11 cellular contexts compared by ENCODE assay signal in genomic region chr7:131021902-131022301, GRCh38.
DNase-seq lines count a peak whose midpoint lies in the region; ATAC-seq and TF ChIP-seq lines count a peak whose summit lies in the region.
"Had no signal": no experiment of that assay in that cellular context is flagged by ENCODE, and none has a peak within 500 bp of the region (broad histone marks: within the 10 kb centered on the region; RNA-seq: fewer than 3 reads in every experiment).

No MANE protein-coding gene starts in this region.

- in situ Hi-C loops in GM13977 (cut with MboI; ENCODE audit: low pct_unique_long_range_greater_than_20kb, low sequenced_read_pairs, unreplicated experiment), result no loop called here

- peaks cover 33% of the 10 kb centered on the region for H3K36me3 Mint-ChIP-seq in stimulated activated naive CD8-positive, alpha-beta T cell treated with anti-CD3 and anti-CD28 coated beads, Interleukin-15, Interleukin-2, amounts not matched to agents 100 ng/mL and 50 ng/mL, for 24 hours (ENCODE audit: low read depth)

- H3K9me3 ChIP-seq in OCI-LY3 (ENCODE audit: insufficient read depth, low read length) (0 out of 2 replicates have a peak, but pooled peaks cover 2% of the 10 kb centered on the region), heart right ventricle (no peaks in the 10 kb centered on the region)
- H3K9me3 ChIP-seq: Peyer's patch had no signal

- no peaks in the 10 kb centered on the region for H3K27me3 ChIP-seq in OCI-LY3 (ENCODE audit: low read depth, low read length)
- no peaks in the 10 kb centered on the region for H3K27me3 ChIP-seq in heart right ventricle
- H3K27me3 ChIP-seq: dorsolateral prefrontal cortex, Peyer's patch had no signal

- intact Hi-C loops in heart right ventricle (cut with DNase I), result no loop called here

- H3K4me3 ChIP-seq in OCI-LY3 (ENCODE audit: low read length) (peak overlapping the region; percentile 37), heart right ventricle (no peak overlapping the region)
- H3K4me3 ChIP-seq: Peyer's patch had no signal

- no peak overlapping the region for H2AFZ ChIP-seq in OCI-LY3 (ENCODE audit: low read depth, low read length)

- peaks cover 14% of the 10 kb centered on the region for H3K36me3 ChIP-seq in OCI-LY3 (replicated peaks; ENCODE audit: low read depth, low read length)
- H3K36me3 ChIP-seq in heart right ventricle, result peaks cover 0 to 30% (median 0%) of the 10 kb centered on the region in 9 donors
- H3K36me3 ChIP-seq: Peyer's patch had no signal

- H3K4me1 Mint-ChIP-seq in stimulated activated naive CD8-positive, alpha-beta T cell treated with anti-CD3 and anti-CD28 coated beads, Interleukin-15, Interleukin-2, amounts not matched to agents 100 ng/mL and 50 ng/mL, for 24 hours (ENCODE audit: low read depth), result peaks cover 89% of the 10 kb centered on the region

- 0 out of 2 replicates have a peak, but pooled peaks cover 17% of the 10 kb centered on the region for H3K79me2 ChIP-seq in OCI-LY3 (ENCODE audit: low read length)

- peak overlapping the region; percentile 68 for H3K4me2 ChIP-seq in OCI-LY3 (ENCODE audit: low read length)

- H3K9me3 Mint-ChIP-seq in stimulated activated naive CD8-positive, alpha-beta T cell treated with anti-CD3 and anti-CD28 coated beads, Interleukin-15, Interleukin-2, amounts not matched to agents 100 ng/mL and 50 ng/mL, for 24 hours, result peaks cover 5% of the 10 kb centered on the region

- peak overlapping the region; percentile 67 for H3K4me3 Mint-ChIP-seq in stimulated activated naive CD8-positive, alpha-beta T cell treated with anti-CD3 and anti-CD28 coated beads, Interleukin-15, Interleukin-2, amounts not matched to agents 100 ng/mL and 50 ng/mL, for 24 hours

- H3K27me3 Mint-ChIP-seq in stimulated activated naive CD8-positive, alpha-beta T cell treated with anti-CD3 and anti-CD28 coated beads, Interleukin-15, Interleukin-2, amounts not matched to agents 100 ng/mL and 50 ng/mL, for 24 hours, result no peaks in the 10 kb centered on the region

- H3K4me1 ChIP-seq in OCI-LY3 (ENCODE audit: low read length) (peaks cover 60% of the 10 kb centered on the region), heart right ventricle (peaks cover 0 to 94% (median 70%) of the 10 kb centered on the region in 9 donors)

- peak overlapping the region; percentile 72 for H3K27ac ChIP-seq in OCI-LY3 (ENCODE audit: low read length)
- H3K27ac ChIP-seq in heart right ventricle, result no peak overlapping the region

- TF ChIP-seq CTCF in OCI-LY3 (IDR thresholded peaks at IDR 0.05; ENCODE audit: low read depth, low read length), result no peak
- no peak for TF ChIP-seq CTCF in heart right ventricle (IDR thresholded peaks at IDR 0.05)
- TF ChIP-seq CTCF in GM13977 (IDR thresholded peaks at IDR 0.05; ENCODE audit: extremely low read depth, insufficient read depth, missing control alignments), result no peak

- peak overlapping the region; percentile 39 for H3K9ac ChIP-seq in OCI-LY3 (ENCODE audit: low read length)

- no peak for DNase-seq in stimulated activated naive CD8-positive, alpha-beta T cell treated with anti-CD3 and anti-CD28 coated beads, Interleukin-15, Interleukin-2, amounts not matched to agents 100 U/mL and 50 U/mL, for 24 hours
- DNase-seq in foreskin melanocyte (peak; percentile 75), NCI-H146 (lab: John Stamatoyannopoulos, UW) (no peak), heart right ventricle (no peak), GM13977 (ENCODE audit: low spot score) (no peak)
- DNase-seq: dorsolateral prefrontal cortex, NCI-H226, Peyer's patch had no signal

- H4K20me1 ChIP-seq in OCI-LY3 (ENCODE audit: insufficient read depth, low read length), result no peaks in the 10 kb centered on the region

- ATAC-seq in stimulated activated naive CD8-positive, alpha-beta T cell treated with anti-CD3 and anti-CD28 coated beads, Interleukin-15, Interleukin-2, amounts not matched to agents 100 U/mL and 50 U/mL, for 24 hours, result no peak
- ATAC-seq in heart right ventricle (no peak), GM18511 (IDR thresholded peaks at IDR 0.05; ENCODE audit: unreplicated experiment) (no peak)

- WGBS in heart right ventricle, 2 donors, result 83 to 84% methylated on average over 8 of the region's 8 CpGs

- H3K27ac Mint-ChIP-seq in stimulated activated naive CD8-positive, alpha-beta T cell treated with anti-CD3 and anti-CD28 coated beads, Interleukin-15, Interleukin-2, amounts not matched to agents 100 ng/mL and 50 ng/mL, for 24 hours, result peak overlapping the region; percentile 93
